Comparison of ENCODE assay signal across 10 cellular contexts in genomic region chr15:96341465-96342142, GRCh38. TPM values are rescaled to one million over a fixed set of nuclear protein-coding genes. Genes with fewer than 3 reads are reported as not detected.
DNase-seq lines count a peak whose midpoint lies in the region; ATAC-seq, FAIRE-seq and TF ChIP-seq lines count a peak whose summit lies in the region.
"Had no signal": no experiment of that assay in that cellular context is flagged by ENCODE, and none has a peak within 500 bp of the region (broad histone marks: within the 10 kb centered on the region; RNA-seq: fewer than 3 reads in every experiment).

No MANE protein-coding gene starts in this region.

- intact Hi-C loops in left ventricle myocardium inferior (cut with micrococcal nuclease) (loop anchor here (10.0 kb wide), 1 partner anchor 1077 kb away; no protein-coding TSS in a partner anchor), pancreas (cut with DNase I) (loop anchor here in 1 of 3 donors (10.0 kb wide), 1 partner anchor 1077 kb away; no protein-coding TSS in a partner anchor)

- H3K27ac ChIP-seq in left ventricle myocardium inferior (replicated peaks) = peak overlapping the region; percentile 96
- peak overlapping the region; percentile 78 to 95 (median 88) for H3K27ac ChIP-seq in pancreas

- H3K9me3 ChIP-seq in adipocyte (ENCODE audit: control insufficient read depth, low read length) (no peaks in the 10 kb centered on the region), left ventricle myocardium inferior (replicated peaks) (no peaks in the 10 kb centered on the region), pancreas (no peaks in the 10 kb centered on the region)

- ATAC-seq in pancreas = peak; percentile 1 to 14 (median 8)
- no peak for ATAC-seq in GM18498 (IDR thresholded peaks at IDR 0.05; ENCODE audit: unreplicated experiment)
- ATAC-seq in HG03175 (IDR thresholded peaks at IDR 0.05; ENCODE audit: unreplicated experiment) = no peak

- WGBS in pancreas, 2 donors = 69 to 72% methylated on average over 37 of the region's 37 CpGs

- TF ChIP-seq CTCF in BJ (IDR thresholded peaks at IDR 0.05; ENCODE audit: insufficient read depth, low read depth, low read length) (no peak), left ventricle myocardium inferior (IDR thresholded peaks at IDR 0.05; ENCODE audit: borderline replicate concordance) (no peak), pancreas (IDR thresholded peaks at IDR 0.05) (no peak)

- H3K36me3 ChIP-seq in BJ (ENCODE audit: control insufficient read depth, insufficient read depth, low read length) (peaks cover 16% of the 10 kb centered on the region), adipocyte (ENCODE audit: control insufficient read depth, insufficient read depth, low read length, severe bottlenecking) (peaks cover 55% of the 10 kb centered on the region), left ventricle myocardium inferior (no peaks in the 10 kb centered on the region), pancreas (no peaks in the 10 kb centered on the region)

- no peak for FAIRE-seq in pancreas (lab: Jason Lieb, UNC)

- H3K4me3 ChIP-seq in BJ (ENCODE audit: low read depth, low read length) (peak overlapping the region; percentile 66), adipocyte (ENCODE audit: low read length) (peak overlapping the region; percentile 84), left ventricle myocardium inferior (peak overlapping the region; percentile 88), pancreas (peak overlapping the region; percentile 52 to 64 (median 62))

- POLR2A ChIA-PET in BJ (lab: Charles Lee) = no interaction called here

- DNase-seq in BJ (ENCODE audit: low read depth) = no peak
- DNase-seq in adipocyte (ENCODE audit: low read depth) = no peak
- DNase-seq in left ventricle myocardium inferior = no peak
- peak in 1 of 6 donors; percentile 69 for DNase-seq in pancreas
- DNase-seq in stimulated activated naive CD4-positive, alpha-beta T cell (lab: John Stamatoyannopoulos, UW) = no peak
- DNase-seq in stimulated activated CD4-positive, alpha-beta T cell treated with anti-CD3 and anti-CD28 coated beads, Interleukin-2, amount 100 ng/mL, for 48 hours = no peak
- DNase-seq: DMS153, immature natural killer cell had no signal

- H3K9ac ChIP-seq in adipocyte (ENCODE audit: low read length) = peak overlapping the region; percentile 99

- H3K4me1 ChIP-seq in adipocyte (ENCODE audit: control insufficient read depth, insufficient read depth, low read length) = peaks cover 37% of the 10 kb centered on the region
- H3K4me1 ChIP-seq in left ventricle myocardium inferior = peaks cover 81% of the 10 kb centered on the region
- H3K4me1 ChIP-seq in pancreas = peaks cover 0 to 4% (median 0%) of the 10 kb centered on the region in 3 donors

- CTCF ChIA-PET in BJ (lab: Yijun Ruan, JAX) = interaction anchor here (1.3 to 1.5 kb wide), 2 partner anchors 14 to 1081 kb away, joined by 4 to 11 read pairs; no protein-coding TSS in a partner anchor

- H3K27me3 ChIP-seq in BJ (ENCODE audit: control insufficient read depth, insufficient read depth, low read length) (no peaks in the 10 kb centered on the region), adipocyte (replicated peaks; ENCODE audit: control insufficient read depth, insufficient read depth, low read length) (no peaks in the 10 kb centered on the region), left ventricle myocardium inferior (ENCODE audit: low read depth) (peaks cover 40% of the 10 kb centered on the region), pancreas (no peaks in the 10 kb centered on the region)

RNA-seq across cellular contexts. Expression of gene NR2F2, which starts 11.1 kb away (rescaled TPM):
- polyA plus RNA-seq in BJ (2011; rRNA removed) = 47.0 and 50.0 TPM in 2 replicates
- polyA minus RNA-seq in BJ (2011; rRNA and poly(A)+ RNA removed) = 54.5 and 63.5 TPM in 2 replicates
- total RNA-seq in left ventricle myocardium inferior = 12.8 TPM
- 10 to 100 TPM in 4 of 6 donors, 1 to 10 TPM in 2; 8.3 to 25.6 (median 14.0) TPM for total RNA-seq in pancreas
- polyA plus RNA-seq in pancreas = 10 to 100 TPM in 1 of 2 donors, 1 to 10 TPM in 1; 7.0 to 16.2 TPM
- polyA plus RNA-seq: immature natural killer cell had no signal

Comparison
In these comparisons a context has a peak if more than half of its experiments do, and no peak if none do; other contexts are left out.
1. ATAC-seq: peak in pancreas (4 of 4); none in GM18498 (single experiment) and HG03175 (single experiment).
2. Peak in every context shown above with its lines, with median percentiles within 50 percentile points of each other: H3K4me3 ChIP-seq.